1 cellular context compared by ENCODE assay signal in the genomic region with DNA sequence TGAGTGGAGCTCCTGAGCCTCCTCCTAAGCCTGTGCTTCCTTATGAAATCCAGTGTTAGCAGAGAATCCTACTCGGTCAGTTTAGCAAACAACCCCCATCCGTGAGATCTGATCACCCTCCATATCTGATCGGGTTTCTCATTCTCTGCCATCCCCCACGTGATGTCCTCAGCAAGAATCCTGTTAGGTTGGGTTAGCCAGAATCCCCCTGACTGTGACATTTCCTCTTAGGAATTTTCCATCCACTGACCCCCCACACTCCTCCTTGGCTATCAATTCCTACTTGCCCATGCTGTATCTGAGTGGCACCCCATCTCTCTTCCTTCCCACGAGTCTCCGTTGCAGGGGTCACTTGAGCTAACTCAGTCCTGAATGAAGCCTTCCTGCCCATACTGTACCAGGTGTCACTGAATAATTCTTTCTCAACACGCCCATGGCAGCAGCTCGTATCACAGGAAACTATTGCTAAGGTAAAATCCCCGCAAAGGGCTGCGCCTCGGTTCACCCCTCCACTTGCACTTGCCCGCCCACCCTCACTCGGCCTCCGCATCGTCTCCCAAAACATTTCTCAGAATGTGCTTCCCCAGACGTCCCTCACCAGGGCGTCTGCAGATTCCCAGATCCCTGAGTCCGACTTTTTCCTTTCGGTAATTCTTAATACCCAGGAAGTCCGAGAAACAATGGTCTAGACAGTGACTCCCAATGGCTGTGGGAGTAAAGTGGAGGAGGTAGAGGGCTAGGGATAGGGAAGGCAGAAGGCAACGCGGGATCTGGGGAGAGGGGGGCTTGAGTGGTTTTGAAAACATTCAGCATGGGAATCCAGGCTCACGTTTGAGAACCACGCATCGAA.
TF ChIP-seq lines count a peak whose summit lies in the region.

No MANE protein-coding gene starts in this region.

TF ChIP-seq in WTC11, 78 proteins besides CTCF, POLR2A, EP300 and RAD21:
- TF ChIP-seq, protein P1, sequence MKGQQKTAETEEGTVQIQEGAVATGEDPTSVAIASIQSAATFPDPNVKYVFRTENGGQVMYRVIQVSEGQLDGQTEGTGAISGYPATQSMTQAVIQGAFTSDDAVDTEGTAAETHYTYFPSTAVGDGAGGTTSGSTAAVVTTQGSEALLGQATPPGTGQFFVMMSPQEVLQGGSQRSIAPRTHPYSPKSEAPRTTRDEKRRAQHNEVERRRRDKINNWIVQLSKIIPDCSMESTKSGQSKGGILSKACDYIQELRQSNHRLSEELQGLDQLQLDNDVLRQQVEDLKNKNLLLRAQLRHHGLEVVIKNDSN (CRISPR knock-in tag; IDR thresholded peaks at IDR 0.05), result peak; percentile 64; the same call in 1 of the 2 replicates
- TF ChIP-seq, protein P2, sequence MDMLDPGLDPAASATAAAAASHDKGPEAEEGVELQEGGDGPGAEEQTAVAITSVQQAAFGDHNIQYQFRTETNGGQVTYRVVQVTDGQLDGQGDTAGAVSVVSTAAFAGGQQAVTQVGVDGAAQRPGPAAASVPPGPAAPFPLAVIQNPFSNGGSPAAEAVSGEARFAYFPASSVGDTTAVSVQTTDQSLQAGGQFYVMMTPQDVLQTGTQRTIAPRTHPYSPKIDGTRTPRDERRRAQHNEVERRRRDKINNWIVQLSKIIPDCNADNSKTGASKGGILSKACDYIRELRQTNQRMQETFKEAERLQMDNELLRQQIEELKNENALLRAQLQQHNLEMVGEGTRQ (CRISPR knock-in tag; IDR thresholded peaks at IDR 0.05), result peak; percentile 75
- TF ChIP-seq NFATC4 (CRISPR knock-in tag; IDR thresholded peaks at IDR 0.05) (no peak), SP1 (CRISPR knock-in tag; conservative IDR thresholded peaks at IDR 0.05) (no peak)
- TF ChIP-seq, protein P3, sequence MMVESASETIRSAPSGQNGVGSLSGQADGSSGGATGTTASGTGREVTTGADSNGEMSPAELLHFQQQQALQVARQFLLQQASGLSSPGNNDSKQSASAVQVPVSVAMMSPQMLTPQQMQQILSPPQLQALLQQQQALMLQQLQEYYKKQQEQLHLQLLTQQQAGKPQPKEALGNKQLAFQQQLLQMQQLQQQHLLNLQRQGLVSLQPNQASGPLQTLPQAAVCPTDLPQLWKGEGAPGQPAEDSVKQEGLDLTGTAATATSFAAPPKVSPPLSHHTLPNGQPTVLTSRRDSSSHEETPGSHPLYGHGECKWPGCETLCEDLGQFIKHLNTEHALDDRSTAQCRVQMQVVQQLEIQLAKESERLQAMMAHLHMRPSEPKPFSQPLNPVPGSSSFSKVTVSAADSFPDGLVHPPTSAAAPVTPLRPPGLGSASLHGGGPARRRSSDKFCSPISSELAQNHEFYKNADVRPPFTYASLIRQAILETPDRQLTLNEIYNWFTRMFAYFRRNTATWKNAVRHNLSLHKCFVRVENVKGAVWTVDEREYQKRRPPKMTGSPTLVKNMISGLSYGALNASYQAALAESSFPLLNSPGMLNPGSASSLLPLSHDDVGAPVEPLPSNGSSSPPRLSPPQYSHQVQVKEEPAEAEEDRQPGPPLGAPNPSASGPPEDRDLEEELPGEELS (CRISPR knock-in tag; IDR thresholded peaks at IDR 0.05), result no peak
- TF ChIP-seq, protein P4, sequence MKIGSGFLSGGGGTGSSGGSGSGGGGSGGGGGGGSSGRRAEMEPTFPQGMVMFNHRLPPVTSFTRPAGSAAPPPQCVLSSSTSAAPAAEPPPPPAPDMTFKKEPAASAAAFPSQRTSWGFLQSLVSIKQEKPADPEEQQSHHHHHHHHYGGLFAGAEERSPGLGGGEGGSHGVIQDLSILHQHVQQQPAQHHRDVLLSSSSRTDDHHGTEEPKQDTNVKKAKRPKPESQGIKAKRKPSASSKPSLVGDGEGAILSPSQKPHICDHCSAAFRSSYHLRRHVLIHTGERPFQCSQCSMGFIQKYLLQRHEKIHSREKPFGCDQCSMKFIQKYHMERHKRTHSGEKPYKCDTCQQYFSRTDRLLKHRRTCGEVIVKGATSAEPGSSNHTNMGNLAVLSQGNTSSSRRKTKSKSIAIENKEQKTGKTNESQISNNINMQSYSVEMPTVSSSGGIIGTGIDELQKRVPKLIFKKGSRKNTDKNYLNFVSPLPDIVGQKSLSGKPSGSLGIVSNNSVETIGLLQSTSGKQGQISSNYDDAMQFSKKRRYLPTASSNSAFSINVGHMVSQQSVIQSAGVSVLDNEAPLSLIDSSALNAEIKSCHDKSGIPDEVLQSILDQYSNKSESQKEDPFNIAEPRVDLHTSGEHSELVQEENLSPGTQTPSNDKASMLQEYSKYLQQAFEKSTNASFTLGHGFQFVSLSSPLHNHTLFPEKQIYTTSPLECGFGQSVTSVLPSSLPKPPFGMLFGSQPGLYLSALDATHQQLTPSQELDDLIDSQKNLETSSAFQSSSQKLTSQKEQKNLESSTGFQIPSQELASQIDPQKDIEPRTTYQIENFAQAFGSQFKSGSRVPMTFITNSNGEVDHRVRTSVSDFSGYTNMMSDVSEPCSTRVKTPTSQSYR (CRISPR knock-in tag; IDR thresholded peaks at IDR 0.05), result no peak
- TF ChIP-seq, protein P5, sequence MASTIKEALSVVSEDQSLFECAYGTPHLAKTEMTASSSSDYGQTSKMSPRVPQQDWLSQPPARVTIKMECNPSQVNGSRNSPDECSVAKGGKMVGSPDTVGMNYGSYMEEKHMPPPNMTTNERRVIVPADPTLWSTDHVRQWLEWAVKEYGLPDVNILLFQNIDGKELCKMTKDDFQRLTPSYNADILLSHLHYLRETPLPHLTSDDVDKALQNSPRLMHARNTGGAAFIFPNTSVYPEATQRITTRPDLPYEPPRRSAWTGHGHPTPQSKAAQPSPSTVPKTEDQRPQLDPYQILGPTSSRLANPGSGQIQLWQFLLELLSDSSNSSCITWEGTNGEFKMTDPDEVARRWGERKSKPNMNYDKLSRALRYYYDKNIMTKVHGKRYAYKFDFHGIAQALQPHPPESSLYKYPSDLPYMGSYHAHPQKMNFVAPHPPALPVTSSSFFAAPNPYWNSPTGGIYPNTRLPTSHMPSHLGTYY (CRISPR knock-in tag; IDR thresholded peaks at IDR 0.05), result no peak
TF ChIP-seq in WTC11: peak in this region for 2.
